9 cellular contexts compared by ENCODE assay signal in genomic region chr2:60819155-60819862, GRCh38.
DNase-seq lines count a peak whose midpoint lies in the region; ATAC-seq, FAIRE-seq and TF ChIP-seq lines count a peak whose summit lies in the region.
"Had no signal": no experiment of that assay in that cellular context is flagged by ENCODE, and none has a peak within 500 bp of the region (broad histone marks: within the 10 kb centered on the region; RNA-seq: fewer than 3 reads in every experiment).

No MANE protein-coding gene starts in this region.

- no peak for FAIRE-seq in H54 (lab: Jason Lieb, UNC)

- no peak overlapping the region for H3K4me2 ChIP-seq in neuronal stem cell (ENCODE audit: insufficient read depth, low read length, poor library complexity, severe bottlenecking)

- no peak overlapping the region for H3K14ac ChIP-seq in neuronal stem cell (ENCODE audit: low read length)

- peak overlapping the region; percentile 22 for H3K23ac ChIP-seq in neuronal stem cell (ENCODE audit: low read depth, low read length, poor library complexity)

- no peak for TF ChIP-seq CTCF in foreskin fibroblast (IDR thresholded peaks at IDR 0.05; ENCODE audit: low read depth, low read length)
- no peak for TF ChIP-seq CTCF in WERI-Rb-1 (IDR thresholded peaks at IDR 0.05; ENCODE audit: low read depth, low read length)

- H3K4me1 ChIP-seq in neuronal stem cell (ENCODE audit: control insufficient read depth in 2 of 2, insufficient read depth in 1 of 2, low read depth in 1 of 2, low read length in 2 of 2) = no peaks in the 10 kb centered on the region

- peak overlapping the region; percentile 31 for H3K18ac ChIP-seq in neuronal stem cell (ENCODE audit: low read length)

- H2BK5ac ChIP-seq in neuronal stem cell (ENCODE audit: low read length) = peak overlapping the region; percentile 26

- peaks cover 1% of the 10 kb centered on the region for H3K79me1 ChIP-seq in neuronal stem cell (ENCODE audit: low read depth, low read length)

- no peak overlapping the region for H3K4ac ChIP-seq in neuronal stem cell (ENCODE audit: low read length)

- no CpG with 5 or more reads among the region's 15 CpGs for WGBS in neuronal stem cell (ENCODE audit: extremely low coverage in 2 of 2, insufficient read length in 2 of 2, insufficient replicate concordance in 1 of 2), 2 donors

- H2BK120ac ChIP-seq in neuronal stem cell (ENCODE audit: low read depth, low read length) = no peak overlapping the region

- H3K4me3 ChIP-seq in neuronal stem cell (ENCODE audit: low read length in 2 of 2) (no peak overlapping the region), foreskin fibroblast (ENCODE audit: low read depth in 1 of 2, low read length in 2 of 2) (no peak overlapping the region), WERI-Rb-1 (ENCODE audit: low read depth, low read length) (no peak overlapping the region)
- H3K4me3 ChIP-seq: skin epidermis had no signal

- H3K9me3 ChIP-seq in neuronal stem cell (replicated peaks in 1 of 2; ENCODE audit: control insufficient read depth in 2 of 2, insufficient read depth in 1 of 2, low read depth in 1 of 2, low read length in 2 of 2) = no peaks in the 10 kb centered on the region
- no peaks in the 10 kb centered on the region for H3K9me3 ChIP-seq in WERI-Rb-1 (ENCODE audit: severe bottlenecking)

- H3K36me3 ChIP-seq in neuronal stem cell (replicated peaks in 1 of 2; ENCODE audit: control insufficient read depth in 2 of 2, insufficient read depth in 2 of 2, low read length in 2 of 2) (no peaks in the 10 kb centered on the region), WERI-Rb-1 (no peaks in the 10 kb centered on the region)

- ATAC-seq in stimulated activated naive CD8-positive, alpha-beta T cell treated with anti-CD3 and anti-CD28 coated beads, Interleukin-15, Interleukin-2, amounts not matched to agents 100 U/mL and 50 U/mL, for 24 hours = peak; percentile 85

- H4K8ac ChIP-seq in neuronal stem cell (ENCODE audit: low read depth, low read length) = no peak overlapping the region

- H2BK12ac ChIP-seq in neuronal stem cell (ENCODE audit: low read length) = no peak overlapping the region

- H3K9ac ChIP-seq in neuronal stem cell (ENCODE audit: low read depth, low read length, poor library complexity) = no peak overlapping the region

- no peak for TF ChIP-seq POLR2A in H54 (IDR thresholded peaks at IDR 0.05; ENCODE audit: low read depth, low read length)

- H2AFZ ChIP-seq in neuronal stem cell (ENCODE audit: low read length) = no peak overlapping the region

- no peak overlapping the region for H4K91ac ChIP-seq in neuronal stem cell (ENCODE audit: low read depth, low read length, poor library complexity)

- H2AK5ac ChIP-seq in neuronal stem cell (ENCODE audit: low read depth, low read length) = no peak overlapping the region

- no peak overlapping the region for H2BK15ac ChIP-seq in neuronal stem cell (ENCODE audit: low read length)

- H3K27ac ChIP-seq in neuronal stem cell (replicated peaks; ENCODE audit: low read length) (no peak overlapping the region), WERI-Rb-1 (no peak overlapping the region)

- peak; percentile 56 for DNase-seq in activated CD4-positive, CD25-positive, alpha-beta regulatory T cell treated with anti-CD3 and anti-CD28 coated beads, Interleukin-2, amount 50 U/mL, for 16 hours (ENCODE audit: low read depth, low spot score)
- peak; percentile 59 for DNase-seq in activated gamma-delta T cell (lab: John Stamatoyannopoulos, UW)
- DNase-seq in neuronal stem cell (ENCODE audit: low spot score) = no peak
- peak; percentile 82 for DNase-seq in stimulated activated naive CD8-positive, alpha-beta T cell treated with anti-CD3 and anti-CD28 coated beads, Interleukin-15, Interleukin-2, amounts not matched to agents 100 U/mL and 50 U/mL, for 24 hours
- DNase-seq in H54 (ENCODE audit: insufficient read length, low spot score) = no peak
- no peak for DNase-seq in foreskin fibroblast
- DNase-seq in WERI-Rb-1 = no peak
- no peak for DNase-seq in SKM-1 treated with dmso at 0.1 percent for 144 hours (lab: John Stamatoyannopoulos, UW; ENCODE audit: unreplicated experiment)

- H3K27me3 ChIP-seq in neuronal stem cell (ENCODE audit: control insufficient read depth in 3 of 3, insufficient read depth in 3 of 3, low read depth in 1 of 3, low read length in 3 of 3) (peaks cover 0 to 11% (median 0%) of the 10 kb centered on the region in 3 experiments), WERI-Rb-1 (ENCODE audit: insufficient read depth, low read depth, severe bottlenecking) (no peaks in the 10 kb centered on the region)

Comparison
In these comparisons a context has a peak if more than half of its experiments do, and no peak if none do; other contexts are left out.
1. DNase-seq: peak in activated CD4-positive, CD25-positive, alpha-beta regulatory T cell treated with anti-CD3 and anti-CD28 coated beads, Interleukin-2, amount 50 U/mL, for 16 hours (single experiment), activated gamma-delta T cell (single experiment) and stimulated activated naive CD8-positive, alpha-beta T cell treated with anti-CD3 and anti-CD28 coated beads, Interleukin-15, Interleukin-2, amounts not matched to agents 100 U/mL and 50 U/mL, for 24 hours (single experiment); none in neuronal stem cell (single experiment), H54 (single experiment), foreskin fibroblast (0 of 2), WERI-Rb-1 (single experiment) and SKM-1 treated with dmso at 0.1 percent for 144 hours (single experiment).